8 cellular contexts compared by ENCODE assay signal in the genomic region with DNA sequence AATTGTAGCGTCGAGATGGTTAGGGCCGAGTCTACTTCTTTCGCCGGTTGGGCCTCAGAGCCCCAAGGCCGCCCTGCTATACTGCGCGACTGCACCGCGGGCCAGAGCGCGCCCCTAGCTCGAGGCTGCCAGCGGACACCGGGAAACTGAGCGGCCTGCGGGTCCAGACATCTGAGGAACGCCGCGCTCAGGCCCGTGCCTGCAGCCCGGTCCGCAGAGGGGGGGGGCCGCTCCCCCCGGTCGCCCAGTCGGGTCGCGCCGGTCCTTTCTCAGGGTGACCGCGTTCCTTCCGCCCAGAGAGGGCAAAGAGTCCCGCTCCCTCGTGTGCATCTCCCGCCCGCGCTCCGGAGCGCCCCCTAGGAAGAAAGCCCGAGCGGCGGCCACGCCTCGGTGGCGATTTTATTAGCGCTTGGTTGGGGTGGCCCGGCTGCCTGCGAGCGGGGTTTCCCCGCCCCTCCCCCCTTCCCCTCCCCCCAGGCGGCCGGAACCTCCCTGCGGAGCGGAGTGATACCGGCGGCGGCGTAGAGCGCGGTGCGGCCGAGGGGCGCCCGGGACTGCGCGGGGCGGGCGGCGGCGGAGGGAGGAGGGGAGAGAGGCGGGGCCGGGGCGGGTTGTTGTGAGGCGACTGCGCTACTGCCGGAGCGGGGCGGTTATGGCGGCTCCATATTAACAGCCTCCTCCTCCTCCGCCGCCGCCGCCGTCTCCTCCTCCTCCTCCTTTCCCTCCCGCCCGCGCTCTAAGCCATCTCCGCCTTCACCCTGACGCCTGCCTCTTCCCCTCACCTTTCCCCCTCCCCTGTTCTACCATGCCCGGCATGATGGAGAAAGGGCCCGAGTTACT. TPM values are rescaled to one million over a fixed set of nuclear protein-coding genes. Genes with fewer than 3 reads are reported as not detected.
DNase-seq lines count a peak whose midpoint lies in the region; TF ChIP-seq lines count a peak whose summit lies in the region.

A gene (plus strand): TSS at position 611 of the 840 bp plus-strand sequence. CDS start 195 bp downstream, at position 806.

- peak within 1 kb of the TSS; percentile 16; the same call in 1 of the 2 replicates for H3K4ac ChIP-seq in H9 (ENCODE audit: low read depth, low read length)

- TF ChIP-seq CTCF in H9 (conservative IDR thresholded peaks at IDR 0.05) = peak; percentile 89
- TF ChIP-seq CTCF in fibroblast of villous mesenchyme (IDR thresholded peaks at IDR 0.05; ENCODE audit: insufficient read depth, low read depth, low read length) = peak; percentile 55
- TF ChIP-seq CTCF in neural progenitor cell (IDR thresholded peaks at IDR 0.05) = peak; percentile 77

- H3K4me1 Mint-ChIP-seq in H9 (peaks cover 22 to 23% of the 10 kb centered on the region in 2 experiments), neural progenitor cell (peaks cover 23% of the 10 kb centered on the region)

- H3K27me3 Mint-ChIP-seq in H9 (ENCODE audit: low read depth) (no peaks in the 10 kb centered on the region), neural progenitor cell (ENCODE audit: insufficient read depth, low read depth) (peaks cover 5% of the 10 kb centered on the region)

- H4K91ac ChIP-seq in H9 (ENCODE audit: insufficient read length, low read depth, low read length) = peak within 1 kb of the TSS; percentile 16

- H3K79me2 ChIP-seq in H9 (ENCODE audit: insufficient read depth, low read length) (no peaks in the 10 kb centered on the region), neural progenitor cell (ENCODE audit: low read depth) (peaks cover 49% of the 10 kb centered on the region)

- no peak within 1 kb of the TSS for H2AK5ac ChIP-seq in H9 (ENCODE audit: insufficient read length, low read length)

- peak within 1 kb of the TSS; percentile 80 for H3T11ph ChIP-seq in H9 (ENCODE audit: low read length)

- H3K4me1 ChIP-seq in H9 (ENCODE audit: insufficient read depth, low read length) (peaks cover 4% of the 10 kb centered on the region; the same call in 1 of the 2 replicates), neural progenitor cell (peaks cover 17% of the 10 kb centered on the region)

- H3K36me3 Mint-ChIP-seq in H9 (ENCODE audit: insufficient read depth in 1 of 3, low read depth in 3 of 3) = peaks cover 3 to 15% (median 14%) of the 10 kb centered on the region in 3 experiments
- peaks cover 8% of the 10 kb centered on the region for H3K36me3 Mint-ChIP-seq in neural progenitor cell

- peak within 1 kb of the TSS; percentile 98 for H4K5ac ChIP-seq in H9 (ENCODE audit: insufficient read length, low read depth, low read length)

- H3K9me3 ChIP-seq in H9 (ENCODE audit: control insufficient read depth, low read depth, low read length) (no peaks in the 10 kb centered on the region), neural progenitor cell (ENCODE audit: low read depth) (no peaks in the 10 kb centered on the region)

- H4K20me1 ChIP-seq in H9 (ENCODE audit: control insufficient read depth, insufficient read depth, insufficient read length) = no peaks in the 10 kb centered on the region
- H4K20me1 ChIP-seq in neural progenitor cell (ENCODE audit: low read depth) = peaks cover 6% of the 10 kb centered on the region

- H3K27me3 ChIP-seq in H9 (ENCODE audit: insufficient read depth, low read length) (no peaks in the 10 kb centered on the region), neural progenitor cell (no peaks in the 10 kb centered on the region)

- H3K27ac Mint-ChIP-seq in H9 (peak within 1 kb of the TSS; percentile 96 to 98 (median 98)), neural progenitor cell (peak within 1 kb of the TSS; percentile 98)

- DNase-seq in GDM1 (lab: John Stamatoyannopoulos, UW) (peak; percentile 92), H9 (peak; percentile 95), M059J (ENCODE audit: low read depth) (peak; percentile 84), SIG-M5 (lab: John Stamatoyannopoulos, UW) (peak; percentile 67), activated gamma-delta T cell (lab: John Stamatoyannopoulos, UW) (peak; percentile 81), fibroblast of villous mesenchyme (ENCODE audit: low read depth) (peak; percentile 94), neural progenitor cell (ENCODE audit: low spot score) (peak; percentile 96), stromal cell of bone marrow (ENCODE audit: low read depth) (peak; percentile 82)

- H3K4me2 ChIP-seq in H9 (ENCODE audit: insufficient read depth, insufficient read length, low read length) (peak within 1 kb of the TSS; percentile 95), neural progenitor cell (peak within 1 kb of the TSS; percentile 93)

- H3K9ac ChIP-seq in H9 (ENCODE audit: extremely low read depth, insufficient read length, low read length) = peak within 1 kb of the TSS; percentile 98
- peak within 1 kb of the TSS; percentile 85 for H3K9ac ChIP-seq in neural progenitor cell

- peak within 1 kb of the TSS; percentile 98 for H2BK12ac ChIP-seq in H9 (ENCODE audit: insufficient read length, low read depth, low read length)

- H4K8ac ChIP-seq in H9 (replicated peaks; ENCODE audit: insufficient read length, low read depth, low read length) = no peak within 1 kb of the TSS

- peak within 1 kb of the TSS; percentile 99 for H2BK5ac ChIP-seq in H9 (ENCODE audit: insufficient read length, low read length)

- H3K56ac ChIP-seq in H9 (ENCODE audit: insufficient read length, low read depth, low read length) = peak within 1 kb of the TSS; percentile 69

- no peaks in the 10 kb centered on the region for H3K9me3 Mint-ChIP-seq in H9
- H3K9me3 Mint-ChIP-seq in neural progenitor cell = no peaks in the 10 kb centered on the region

- H3F3A ChIP-seq in neural progenitor cell (ENCODE audit: low read depth) = peaks cover 47% of the 10 kb centered on the region

- H2BK120ac ChIP-seq in H9 (ENCODE audit: low read depth, low read length, poor library complexity, severe bottlenecking) = peak within 1 kb of the TSS; percentile 98

- H3K4me3 Mint-ChIP-seq in H9 (peak within 1 kb of the TSS; percentile 86 to 89), neural progenitor cell (peak within 1 kb of the TSS; percentile 89)

- H2AFZ ChIP-seq in H9 (ENCODE audit: low read length) (no peak within 1 kb of the TSS), neural progenitor cell (replicated peaks) (peak within 1 kb of the TSS; percentile 81)

- H3K4me3 ChIP-seq in fibroblast of villous mesenchyme (ENCODE audit: low read depth, low read length) (peak within 1 kb of the TSS; percentile 95), neural progenitor cell (peak within 1 kb of the TSS; percentile 78)

- no peak within 1 kb of the TSS for H3K23ac ChIP-seq in H9 (ENCODE audit: insufficient read length, low read depth, low read length)

- H3K27ac ChIP-seq in H9 (ENCODE audit: insufficient read length, low read depth, low read length) = peak within 1 kb of the TSS; percentile 90
- H3K27ac ChIP-seq in neural progenitor cell = peak within 1 kb of the TSS; percentile 99

- H3K14ac ChIP-seq in H9 (ENCODE audit: insufficient read depth, low read length) = peak within 1 kb of the TSS; percentile 99

- peak within 1 kb of the TSS; percentile 99 for H3K18ac ChIP-seq in H9 (ENCODE audit: insufficient read length, low read depth, low read length)

- H2BK20ac ChIP-seq in H9 (ENCODE audit: low read depth, low read length, poor library complexity, severe bottlenecking) = peak within 1 kb of the TSS; percentile 93

- WGBS in H9 (ENCODE audit: extremely low coverage, insufficient read length, low lambda C conversion rate) = no CpG with 5 or more reads among the region's 92 CpGs

- H3K79me1 ChIP-seq in H9 (ENCODE audit: insufficient read depth, low read depth, low read length, poor library complexity, severe bottlenecking) = no peaks in the 10 kb centered on the region

- no peak within 1 kb of the TSS for H2BK15ac ChIP-seq in H9 (ENCODE audit: low read depth, low read length)

- H3K36me3 ChIP-seq in neural progenitor cell = no peaks in the 10 kb centered on the region

- peaks cover 21% of the 10 kb centered on the region for H3K23me2 ChIP-seq in H9 (ENCODE audit: insufficient read length, low read depth, low read length, poor library complexity, severe bottlenecking)

RNA-seq across cellular contexts. Expression of the gene that starts here (rescaled TPM):
- 37.2 and 37.6 TPM in 2 replicates for total RNA-seq in H9 (2021)
- total RNA-seq in M059J (2014; rRNA removed; shearing (Covaris generic)) = 13.5 and 20.7 TPM in 2 replicates
- total RNA-seq in fibroblast of villous mesenchyme = 32.0 and 48.6 TPM in 2 replicates
- total RNA-seq in neural progenitor cell (ENCODE audit: low replicate concordance) = 31.3 and 44.8 TPM in 2 replicates

Comparison
In these comparisons a context has a peak if more than half of its experiments do, and no peak if none do; other contexts are left out.
1. Peak in every context shown above with its lines: DNase-seq, H3K4me3 ChIP-seq and H3K27ac ChIP-seq.